26 cellular contexts compared by ENCODE assay signal in genomic region chr14:68998062-68998461, GRCh38.
"Had no signal": no experiment of that assay in that cellular context is flagged by ENCODE, and none has a peak within 500 bp of the region (broad histone marks: within the 10 kb centered on the region; RNA-seq: fewer than 3 reads in every experiment).

No MANE protein-coding gene starts in this region.

- ATAC-seq: mucosa of descending colon; naive thymus-derived CD4-positive, alpha-beta T cell; psoas muscle; right lobe of liver; stimulated activated memory B cell treated with anti-CD40 and anti-IgM and Interleukin-4, amounts not matched to agents 10 μg/mL and 1 μg/mL and 100 μg/mL, for 72 hours; stimulated activated naive CD8-positive, alpha-beta T cell treated with anti-CD3 and anti-CD28 coated beads, Interleukin-15, amount 100 ng/mL, for 72 hours had no signal

- H3K36me3 Mint-ChIP-seq: stimulated activated memory B cell treated with anti-CD40 and anti-IgM and Interleukin-4, amounts not matched to agents 10 μg/mL and 1 μg/mL and 100 μg/mL, for 72 hours had no signal

- H3K4me1 ChIP-seq: left ventricle myocardium inferior, parathyroid adenoma, psoas muscle, right lobe of liver, tibial nerve, upper lobe of left lung, vagina had no signal

- H3K27ac Mint-ChIP-seq: nephron; stimulated activated memory B cell treated with anti-CD40 and anti-IgM and Interleukin-4, amounts not matched to agents 10 μg/mL and 1 μg/mL and 100 μg/mL, for 72 hours; stimulated activated naive CD8-positive, alpha-beta T cell treated with anti-CD3 and anti-CD28 coated beads, Interleukin-15, amount 100 ng/mL, for 72 hours had no signal

- H3K27ac ChIP-seq: left ventricle myocardium inferior, neutrophil, parathyroid adenoma, psoas muscle, right lobe of liver, tibial nerve, upper lobe of left lung, vagina had no signal

- DNase-seq: hypothalamus; islet precursor cell; left ventricle myocardium inferior; midbrain; mucosa of descending colon; naive thymus-derived CD4-positive, alpha-beta T cell; occipital lobe; psoas muscle; right lobe of liver; stimulated activated CD4-positive, alpha-beta T cell treated with anti-CD3 and anti-CD28 coated beads, Interleukin-1b, Interleukin-23, amount 100 ng/mL, for 48 hours; stimulated activated CD4-positive, alpha-beta T cell treated with anti-CD3 and anti-CD28 coated beads, Interleukin-2, amount 100 ng/mL, for 48 hours; stimulated activated CD4-positive, alpha-beta T cell treated with anti-CD3 and anti-CD28 coated beads, Interleukin-4, amount 100 ng/mL, for 4 hours; stimulated activated CD8-positive, alpha-beta memory T cell treated with anti-CD3 and anti-CD28 coated beads, Interleukin-4, amount 100 ng/mL, for 48 hours; stimulated activated naive CD4-positive, alpha-beta T cell treated with Interleukin-2 at 50 U/mL for 16 hours; stimulated activated naive CD8-positive, alpha-beta T cell treated with anti-CD3 and anti-CD28 coated beads, Interleukin-15, amount 100 ng/mL, for 72 hours; substantia nigra; upper lobe of left lung had no signal

- H3K4me1 Mint-ChIP-seq: nephron; neural crest cell; stimulated activated memory B cell treated with anti-CD40 and anti-IgM and Interleukin-4, amounts not matched to agents 10 μg/mL and 1 μg/mL and 100 μg/mL, for 72 hours had no signal

- H3K9ac ChIP-seq: parathyroid adenoma had no signal

- H3K4me3 ChIP-seq: left ventricle myocardium inferior, lung, mucosa of descending colon, psoas muscle, right lobe of liver, smooth muscle cell, tibial nerve, upper lobe of left lung, vagina had no signal

- H3K9me3 ChIP-seq: left ventricle myocardium inferior, mucosa of descending colon, neutrophil, psoas muscle, right lobe of liver, upper lobe of left lung, vagina had no signal

- H3K4me3 Mint-ChIP-seq: naive thymus-derived CD4-positive, alpha-beta T cell; nephron; neural crest cell; stimulated activated memory B cell treated with anti-CD40 and anti-IgM and Interleukin-4, amounts not matched to agents 10 μg/mL and 1 μg/mL and 100 μg/mL, for 72 hours; stimulated activated naive CD8-positive, alpha-beta T cell treated with anti-CD3 and anti-CD28 coated beads, Interleukin-15, amount 100 ng/mL, for 72 hours had no signal

- H2AFZ ChIP-seq: parathyroid adenoma had no signal

- H3K79me2 ChIP-seq: parathyroid adenoma had no signal

- H3K27me3 Mint-ChIP-seq: stimulated activated naive CD8-positive, alpha-beta T cell treated with anti-CD3 and anti-CD28 coated beads, Interleukin-15, amount 100 ng/mL, for 72 hours had no signal

- H3K36me3 ChIP-seq: left ventricle myocardium inferior, neutrophil, right lobe of liver, tibial nerve, upper lobe of left lung, vagina had no signal

- H3K4me2 ChIP-seq: smooth muscle cell had no signal

- H3K27me3 ChIP-seq: neutrophil, right lobe of liver, tibial nerve, upper lobe of left lung, vagina had no signal
